In genomic region chr17:30559656-30560055, GRCh38 we compare ENCODE assay signal across 30 cellular contexts.
"Had no signal": no experiment of that assay in that cellular context is flagged by ENCODE, and none has a peak within 500 bp of the region (broad histone marks: within the 10 kb centered on the region; RNA-seq: fewer than 3 reads in every experiment).

No MANE protein-coding gene starts in this region.

- ATAC-seq: activated CD8-positive, alpha-beta memory T cell treated with anti-CD3 and anti-CD28 coated beads, Interleukin-2, amount 10 ng/mL, durations not matched to agents 7 days and 5 days; activated T-cell treated with anti-CD3 and anti-CD28 coated beads, Interleukin-2, amount 50 U/mL, for 72 hours; activated T-helper 17 cell treated with anti-CD3 and anti-CD28 coated beads, Interleukin-2, amount 50 U/mL, for 72 hours; body of pancreas; Panc1 had no signal

- H3K36me3 ChIP-seq: adrenal gland, breast epithelium, MG63, SJSA1 had no signal

- H3K36me3 Mint-ChIP-seq: activated CD8-positive, alpha-beta memory T cell treated with anti-CD3 and anti-CD28 coated beads, Interleukin-2, amount 10 ng/mL, durations not matched to agents 7 days and 5 days; activated naive CD8-positive, alpha-beta T cell treated with anti-CD3 and anti-CD28 coated beads for 36 hours had no signal

- H3K27ac Mint-ChIP-seq: activated CD4-positive, alpha-beta T cell treated with anti-CD3 and anti-CD28 coated beads, Interleukin-2, amount 10 ng/mL, durations not matched to agents 24 days and 14 days; activated CD8-positive, alpha-beta memory T cell treated with anti-CD3 and anti-CD28 coated beads, Interleukin-2, amount 10 ng/mL, durations not matched to agents 7 days and 5 days; activated naive CD8-positive, alpha-beta T cell treated with anti-CD3 and anti-CD28 coated beads for 36 hours; activated T-cell treated with anti-CD3 and anti-CD28 coated beads, Interleukin-2, amount 50 U/mL, for 72 hours; activated T-helper 17 cell treated with anti-CD3 and anti-CD28 coated beads, Interleukin-2, amount 50 U/mL, for 72 hours; T-helper 1 cell treated with Interleukin-12 subunit alpha and Interleukin-12 subunit beta and Interleukin-4 antibody, amounts not matched to agents 30 μg/mL and 1 μg/mL, for 36 hours; T-helper 2 cell treated with Interferon-gamma antibody and Interleukin-4, amounts not matched to agents 5 μg/mL and 100 μg/mL, for 36 hours had no signal

- H3K4me3 ChIP-seq: adrenal gland, body of pancreas, breast epithelium, MG63, SJSA1 had no signal

- H3K4me3 Mint-ChIP-seq: activated CD4-positive, alpha-beta T cell treated with anti-CD3 and anti-CD28 coated beads, Interleukin-2, amount 10 ng/mL, durations not matched to agents 24 days and 14 days; activated CD8-positive, alpha-beta memory T cell treated with anti-CD3 and anti-CD28 coated beads, Interleukin-2, amount 10 ng/mL, durations not matched to agents 7 days and 5 days; activated naive CD8-positive, alpha-beta T cell treated with anti-CD3 and anti-CD28 coated beads for 36 hours; activated T-cell treated with anti-CD3 and anti-CD28 coated beads, Interleukin-2, amount 50 U/mL, for 72 hours; activated T-helper 17 cell treated with anti-CD3 and anti-CD28 coated beads, Interleukin-2, amount 50 U/mL, for 72 hours; T-helper 1 cell treated with Interleukin-12 subunit alpha and Interleukin-12 subunit beta and Interleukin-4 antibody, amounts not matched to agents 30 μg/mL and 1 μg/mL, for 36 hours; T-helper 2 cell treated with Interferon-gamma antibody and Interleukin-4, amounts not matched to agents 5 μg/mL and 100 μg/mL, for 36 hours had no signal

- H3K9me3 Mint-ChIP-seq: activated CD4-positive, alpha-beta T cell treated with anti-CD3 and anti-CD28 coated beads, Interleukin-2, amount 10 ng/mL, durations not matched to agents 24 days and 14 days; activated naive CD8-positive, alpha-beta T cell treated with anti-CD3 and anti-CD28 coated beads for 36 hours; activated T-cell treated with anti-CD3 and anti-CD28 coated beads, Interleukin-2, amount 50 U/mL, for 72 hours; activated T-helper 17 cell treated with anti-CD3 and anti-CD28 coated beads, Interleukin-2, amount 50 U/mL, for 72 hours; T-helper 1 cell treated with Interleukin-12 subunit alpha and Interleukin-12 subunit beta and Interleukin-4 antibody, amounts not matched to agents 30 μg/mL and 1 μg/mL, for 36 hours; T-helper 2 cell treated with Interferon-gamma antibody and Interleukin-4, amounts not matched to agents 5 μg/mL and 100 μg/mL, for 36 hours had no signal

- H3K4me1 ChIP-seq: adrenal gland, body of pancreas, breast epithelium, SJSA1 had no signal

- DNase-seq: activated CD4-positive, alpha-beta T cell treated with anti-CD3 and anti-CD28 coated beads, Interleukin-2, amount 10 ng/mL, durations not matched to agents 24 days and 14 days; activated CD4-positive, alpha-beta T cell treated with anti-CD3 and anti-CD28 coated beads, Interleukin-2, amount 50 U/mL, for 4 hours; activated effector memory CD4-positive, alpha-beta T cell treated with anti-CD3 and anti-CD28 coated beads, Interleukin-2, amount 50 U/mL, for 16 hours; activated naive CD4-positive, alpha-beta T cell; activated naive CD4-positive, alpha-beta T cell treated with anti-CD3 and anti-CD28 coated beads, Interleukin-2, amount 50 U/mL, for 16 hours; activated naive CD8-positive, alpha-beta T cell treated with anti-CD3 and anti-CD28 coated beads for 36 hours; activated T-cell treated with anti-CD3 and anti-CD28 coated beads, Interleukin-2, amount 50 U/mL, for 1 hour; activated T-cell treated with anti-CD3 and anti-CD28 coated beads, Interleukin-2, amount 50 U/mL, for 72 hours; adrenal gland; body of pancreas; Kasumi-1; KG1; MG63; NCI-H1048; NCI-H1105 treated with DMSO at 0.1 percent for 48 hours; NCI-H1436; NCI-H1694; NCI-H1930; NCI-H2081 treated with DMSO at 0.1 percent for 48 hours; NCI-H226; NCI-H446 treated with DMSO at 0.1 percent for 48 hours; SHP77; SK-N-SH had no signal

- H3K27ac ChIP-seq: adrenal gland, body of pancreas, breast epithelium, SJSA1 had no signal

- H3K9me3 ChIP-seq: adrenal gland, body of pancreas, breast epithelium, MG63, SJSA1, SK-N-SH had no signal

- H3K27me3 Mint-ChIP-seq: activated naive CD8-positive, alpha-beta T cell treated with anti-CD3 and anti-CD28 coated beads for 36 hours had no signal

- H3K9ac ChIP-seq: SK-N-SH had no signal

- H3K27me3 ChIP-seq: adrenal gland, body of pancreas, breast epithelium, MG63, SJSA1 had no signal

- H3K4me2 ChIP-seq: SK-N-SH had no signal

- H3K4me1 Mint-ChIP-seq: activated T-helper 17 cell treated with anti-CD3 and anti-CD28 coated beads, Interleukin-2, amount 50 U/mL, for 72 hours had no signal
